In genomic region chr11:134904103-134904502, GRCh38 we compare ENCODE assay signal across 24 cellular contexts.
"Had no signal": no experiment of that assay in that cellular context is flagged by ENCODE, and none has a peak within 500 bp of the region (broad histone marks: within the 10 kb centered on the region; RNA-seq: fewer than 3 reads in every experiment).

No MANE protein-coding gene starts in this region.

- ATAC-seq: effector memory CD8-positive, alpha-beta T cell; esophagus mucosa; foreskin keratinocyte; gastrocnemius medialis; gastroesophageal sphincter; heart left ventricle; heart right ventricle had no signal

- H3K9me3 ChIP-seq: colonic mucosa, esophagus squamous epithelium, gastrocnemius medialis, gastroesophageal sphincter, heart left ventricle, heart right ventricle had no signal

- DNase-seq: colonic mucosa; cortex of kidney; dermis blood vessel endothelial cell; dorsolateral prefrontal cortex; effector CD4-positive, alpha-beta T cell; effector CD8-positive, alpha-beta T cell; effector memory CD4-positive, alpha-beta T cell; effector memory CD8-positive, alpha-beta T cell; endodermal cell; erythroblast; esophagus squamous epithelium; foreskin fibroblast; foreskin keratinocyte; foreskin melanocyte; gastrocnemius medialis; glutamatergic neuron; head of caudate nucleus; heart left ventricle; heart right ventricle had no signal

- H3K9me3 Mint-ChIP-seq: dendritic cell treated with granulocyte-macrophage colony-stimulating factor and Interleukin-4, amounts not matched to agents 40 ng/mL and 50 ng/mL, for 4 days; effector memory CD8-positive, alpha-beta T cell; endodermal cell had no signal

- H3K4me3 Mint-ChIP-seq: dendritic cell treated with granulocyte-macrophage colony-stimulating factor and Interleukin-4, amounts not matched to agents 40 ng/mL and 50 ng/mL, for 4 days; effector memory CD8-positive, alpha-beta T cell; endodermal cell had no signal

- H3K27ac ChIP-seq: colonic mucosa, coronary artery, epithelial cell of prostate, esophagus squamous epithelium, foreskin keratinocyte, gastrocnemius medialis, gastroesophageal sphincter, heart left ventricle, heart right ventricle had no signal

- H3K27ac Mint-ChIP-seq: dendritic cell treated with granulocyte-macrophage colony-stimulating factor and Interleukin-4, amounts not matched to agents 40 ng/mL and 50 ng/mL, for 4 days; effector memory CD8-positive, alpha-beta T cell; endodermal cell had no signal

- H3K36me3 ChIP-seq: colonic mucosa, esophagus squamous epithelium, gastrocnemius medialis, gastroesophageal sphincter, heart left ventricle, heart right ventricle had no signal

- H3K27me3 Mint-ChIP-seq: dendritic cell treated with granulocyte-macrophage colony-stimulating factor and Interleukin-4, amounts not matched to agents 40 ng/mL and 50 ng/mL, for 4 days had no signal

- H3K4me1 ChIP-seq: colonic mucosa, esophagus squamous epithelium, foreskin keratinocyte, gastrocnemius medialis had no signal

- H3K4me3 ChIP-seq: colonic mucosa, coronary artery, dorsolateral prefrontal cortex, esophagus squamous epithelium, gastrocnemius medialis, gastroesophageal sphincter, heart left ventricle, heart right ventricle had no signal

- H3K27me3 ChIP-seq: colonic mucosa, foreskin keratinocyte had no signal
